Comparison of ENCODE assay signal across 1 cellular context in the genomic region with DNA sequence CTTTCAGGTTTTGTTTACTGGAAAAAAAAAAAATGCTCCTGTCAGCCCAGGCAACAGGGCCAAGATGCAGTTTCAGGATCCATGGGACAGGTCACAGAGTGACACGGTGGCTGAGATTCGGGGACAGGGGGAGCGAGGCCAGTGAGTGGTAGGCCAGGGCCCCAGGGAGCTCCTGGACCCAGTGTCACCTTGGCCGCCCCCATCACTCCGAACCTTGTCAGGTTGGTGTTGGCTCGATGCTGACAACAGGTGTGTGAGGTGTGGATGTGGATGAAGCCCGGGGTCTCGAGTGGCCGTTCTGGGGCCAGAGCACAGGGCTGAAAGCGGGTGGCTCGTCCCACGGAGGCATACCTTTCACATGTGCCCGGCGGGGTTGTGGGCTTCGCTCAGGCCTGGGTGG.
TF ChIP-seq lines count a peak whose summit lies in the region.

No MANE protein-coding gene starts in this region.

TF ChIP-seq in GM12878, 131 proteins besides CTCF, POLR2A, EP300 and RAD21:
- TF ChIP-seq ZBED1 (IDR thresholded peaks at IDR 0.05; ENCODE audit: borderline replicate concordance) (no peak), MTA3 (IDR thresholded peaks at IDR 0.05; ENCODE audit: borderline replicate concordance, low read length) (no peak), PAX8 (IDR thresholded peaks at IDR 0.05) (no peak), HDGF (IDR thresholded peaks at IDR 0.05) (no peak)
- TF ChIP-seq, protein P1, sequence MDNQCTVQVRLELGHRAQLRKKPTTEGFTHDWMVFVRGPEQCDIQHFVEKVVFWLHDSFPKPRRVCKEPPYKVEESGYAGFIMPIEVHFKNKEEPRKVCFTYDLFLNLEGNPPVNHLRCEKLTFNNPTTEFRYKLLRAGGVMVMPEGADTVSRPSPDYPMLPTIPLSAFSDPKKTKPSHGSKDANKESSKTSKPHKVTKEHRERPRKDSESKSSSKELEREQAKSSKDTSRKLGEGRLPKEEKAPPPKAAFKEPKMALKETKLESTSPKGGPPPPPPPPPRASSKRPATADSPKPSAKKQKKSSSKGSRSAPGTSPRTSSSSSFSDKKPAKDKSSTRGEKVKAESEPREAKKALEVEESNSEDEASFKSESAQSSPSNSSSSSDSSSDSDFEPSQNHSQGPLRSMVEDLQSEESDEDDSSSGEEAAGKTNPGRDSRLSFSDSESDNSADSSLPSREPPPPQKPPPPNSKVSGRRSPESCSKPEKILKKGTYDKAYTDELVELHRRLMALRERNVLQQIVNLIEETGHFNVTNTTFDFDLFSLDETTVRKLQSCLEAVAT (IDR thresholded peaks at IDR 0.05), result no peak
- TF ChIP-seq, protein P2, sequence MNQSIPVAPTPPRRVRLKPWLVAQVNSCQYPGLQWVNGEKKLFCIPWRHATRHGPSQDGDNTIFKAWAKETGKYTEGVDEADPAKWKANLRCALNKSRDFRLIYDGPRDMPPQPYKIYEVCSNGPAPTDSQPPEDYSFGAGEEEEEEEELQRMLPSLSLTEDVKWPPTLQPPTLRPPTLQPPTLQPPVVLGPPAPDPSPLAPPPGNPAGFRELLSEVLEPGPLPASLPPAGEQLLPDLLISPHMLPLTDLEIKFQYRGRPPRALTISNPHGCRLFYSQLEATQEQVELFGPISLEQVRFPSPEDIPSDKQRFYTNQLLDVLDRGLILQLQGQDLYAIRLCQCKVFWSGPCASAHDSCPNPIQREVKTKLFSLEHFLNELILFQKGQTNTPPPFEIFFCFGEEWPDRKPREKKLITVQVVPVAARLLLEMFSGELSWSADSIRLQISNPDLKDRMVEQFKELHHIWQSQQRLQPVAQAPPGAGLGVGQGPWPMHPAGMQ (IDR thresholded peaks at IDR 0.05; ENCODE audit: borderline replicate concordance), result no peak
